Comparison of ENCODE assay signal across 9 cellular contexts in genomic region chr7:151754142-151754590, GRCh38.
DNase-seq lines count a peak whose midpoint lies in the region; ATAC-seq, FAIRE-seq and TF ChIP-seq lines count a peak whose summit lies in the region.
"Had no signal": no experiment of that assay in that cellular context is flagged by ENCODE, and none has a peak within 500 bp of the region (broad histone marks: within the 10 kb centered on the region; RNA-seq: fewer than 3 reads in every experiment).

No MANE protein-coding gene starts in this region.

- peak overlapping the region; percentile 21 for H3K27ac ChIP-seq in VCaP
- peak overlapping the region in 1 of 2 donors; percentile 54 for H3K27ac ChIP-seq in ovary

- H3K4me3 ChIP-seq in ovary = no peak overlapping the region

- ATAC-seq in HG02610 (IDR thresholded peaks at IDR 0.05; ENCODE audit: unreplicated experiment) = no peak
- no peak for ATAC-seq in HG03439 (IDR thresholded peaks at IDR 0.05; ENCODE audit: unreplicated experiment)

- H3K4me1 ChIP-seq in ovary (ENCODE audit: insufficient read depth) = peaks cover 34% of the 10 kb centered on the region

- no peaks in the 10 kb centered on the region for H3K36me3 ChIP-seq in ovary

- TF ChIP-seq POLR2A in ovary (IDR thresholded peaks at IDR 0.05) = no peak

- TF ChIP-seq CTCF in VCaP (conservative IDR thresholded peaks at IDR 0.05) (peak; percentile 97), ovary (IDR thresholded peaks at IDR 0.05) (peak; percentile 75 to 78 (median 76))

- intact Hi-C loops in ovary (cut with DNase I) = loop anchor here in 3 of 4 donors (10.0 kb wide), 3 partner anchors 179 to 389 kb away; no protein-coding TSS in a partner anchor

- TF ChIP-seq EP300 in ovary (IDR thresholded peaks at IDR 0.05) = peak; percentile 24

- WGBS in ovary, 3 donors = 6 to 9% (median 8%) methylated on average over 14 of the region's 14 CpGs

- peak; percentile 27 to 28 for DNase-seq in activated CD4-positive, alpha-beta T cell treated with anti-CD3 and anti-CD28 coated beads, Interleukin-2, amount 50 U/mL, for 48 hours
- no peak for DNase-seq in activated CD4-positive, alpha-beta T cell treated with anti-CD3 and anti-CD28 coated beads for 1 hour
- DNase-seq in HTR-8/SVneo (ENCODE audit: insufficient read length, low spot score) (peak; percentile 92), glomerular endothelial cell (ENCODE audit: extremely low read depth, low read depth, low spot score) (peak; percentile 97), ovary (peak; percentile 81 to 91 (median 84))

- no peaks in the 10 kb centered on the region for H3K27me3 ChIP-seq in ovary

- no peaks in the 10 kb centered on the region for H3K9me3 ChIP-seq in ovary

- peak; percentile 68 for FAIRE-seq in HTR-8/SVneo (lab: Jason Lieb, UNC)
- FAIRE-seq: islet of Langerhans had no signal
